16 cellular contexts compared by ENCODE assay signal in genomic region chrX:34875204-34875603, GRCh38.
DNase-seq lines count a peak whose midpoint lies in the region; ATAC-seq and TF ChIP-seq lines count a peak whose summit lies in the region.
"Had no signal": no experiment of that assay in that cellular context is flagged by ENCODE, and none has a peak within 500 bp of the region (broad histone marks: within the 10 kb centered on the region; RNA-seq: fewer than 3 reads in every experiment).

No MANE protein-coding gene starts in this region.

- H3K4me3 ChIP-seq in epithelial cell of proximal tubule (ENCODE audit: low read depth, low read length) = no peak overlapping the region
- H3K4me3 ChIP-seq: dorsolateral prefrontal cortex, mucosa of descending colon, right lobe of liver, upper lobe of right lung had no signal

- peak overlapping the region; percentile 60 for H3K27ac Mint-ChIP-seq in progenitor cell of endocrine pancreas
- H3K27ac Mint-ChIP-seq in stimulated activated naive CD8-positive, alpha-beta T cell treated with anti-CD3 and anti-CD28 coated beads, Interleukin-15, amount 100 ng/mL, for 72 hours = no peak overlapping the region
- H3K27ac Mint-ChIP-seq: activated CD4-positive, alpha-beta memory T cell treated with anti-CD3 and anti-CD28 coated beads for 36 hours; activated naive CD4-positive, alpha-beta T cell treated with anti-CD3 and anti-CD28 coated beads, Interleukin-2, amount 10 ng/mL, durations not matched to agents 7 days and 5 days had no signal

- peaks cover 2% of the 10 kb centered on the region for H3K36me3 Mint-ChIP-seq in progenitor cell of endocrine pancreas (ENCODE audit: insufficient read depth)
- H3K36me3 Mint-ChIP-seq: activated CD4-positive, alpha-beta memory T cell treated with anti-CD3 and anti-CD28 coated beads for 36 hours; activated naive CD4-positive, alpha-beta T cell treated with anti-CD3 and anti-CD28 coated beads, Interleukin-2, amount 10 ng/mL, durations not matched to agents 7 days and 5 days had no signal

- H3K9me3 Mint-ChIP-seq in progenitor cell of endocrine pancreas (ENCODE audit: low read depth) = peaks cover 7% of the 10 kb centered on the region
- peaks cover 4 to 6% of the 10 kb centered on the region in 2 donors for H3K9me3 Mint-ChIP-seq in stimulated activated naive CD8-positive, alpha-beta T cell treated with anti-CD3 and anti-CD28 coated beads, Interleukin-15, amount 100 ng/mL, for 72 hours
- H3K9me3 Mint-ChIP-seq: activated naive CD4-positive, alpha-beta T cell treated with anti-CD3 and anti-CD28 coated beads, Interleukin-2, amount 10 ng/mL, durations not matched to agents 7 days and 5 days had no signal

- ATAC-seq in GM19467 (IDR thresholded peaks at IDR 0.05; ENCODE audit: unreplicated experiment) = no peak
- no peak for ATAC-seq in stimulated activated naive CD8-positive, alpha-beta T cell treated with anti-CD3 and anti-CD28 coated beads, Interleukin-15, amount 100 ng/mL, for 72 hours
- ATAC-seq: mucosa of descending colon, right lobe of liver, upper lobe of right lung had no signal

- peak; percentile 52 for DNase-seq in DMS153 (lab: John Stamatoyannopoulos, UW)
- peak; percentile 66 for DNase-seq in NCI-H774 (lab: John Stamatoyannopoulos, UW)
- DNase-seq in epithelial cell of proximal tubule (ENCODE audit: low read depth) = peak; percentile 32
- no peak for DNase-seq in progenitor cell of endocrine pancreas (ENCODE audit: low spot score, unreplicated experiment)
- no peak for DNase-seq in NCI-H2196 treated with DMSO at 0.1 percent for 48 hours (lab: John Stamatoyannopoulos, UW; ENCODE audit: unreplicated experiment)
- no peak for DNase-seq in stimulated activated naive CD8-positive, alpha-beta T cell treated with anti-CD3 and anti-CD28 coated beads, Interleukin-15, amount 100 ng/mL, for 72 hours
- no peak for DNase-seq in SKM-1 (lab: John Stamatoyannopoulos, UW; ENCODE audit: unreplicated experiment)
- DNase-seq: activated CD4-positive, alpha-beta memory T cell treated with anti-CD3 and anti-CD28 coated beads for 36 hours; activated naive CD4-positive, alpha-beta T cell treated with anti-CD3 and anti-CD28 coated beads, Interleukin-2, amount 10 ng/mL, durations not matched to agents 7 days and 5 days; Caco-2; dorsolateral prefrontal cortex; mucosa of descending colon; NK-92 treated with Interleukin-12 subunit alpha and Interleukin-12 subunit beta, amount 100 ng/mL, for 24 hours; right lobe of liver; upper lobe of right lung had no signal

- H3K4me3 Mint-ChIP-seq in progenitor cell of endocrine pancreas (ENCODE audit: low read depth) = no peak overlapping the region
- H3K4me3 Mint-ChIP-seq in stimulated activated naive CD8-positive, alpha-beta T cell treated with anti-CD3 and anti-CD28 coated beads, Interleukin-15, amount 100 ng/mL, for 72 hours = no peak overlapping the region
- H3K4me3 Mint-ChIP-seq: activated CD4-positive, alpha-beta memory T cell treated with anti-CD3 and anti-CD28 coated beads for 36 hours; activated naive CD4-positive, alpha-beta T cell treated with anti-CD3 and anti-CD28 coated beads, Interleukin-2, amount 10 ng/mL, durations not matched to agents 7 days and 5 days had no signal

- TF ChIP-seq CTCF in epithelial cell of proximal tubule (conservative IDR thresholded peaks at IDR 0.05; ENCODE audit: low read depth, low read length) = no peak
- TF ChIP-seq CTCF in progenitor cell of endocrine pancreas (IDR thresholded peaks at IDR 0.05; ENCODE audit: unreplicated experiment) = no peak

- no peaks in the 10 kb centered on the region for H3K27me3 Mint-ChIP-seq in progenitor cell of endocrine pancreas
- H3K27me3 Mint-ChIP-seq in stimulated activated naive CD8-positive, alpha-beta T cell treated with anti-CD3 and anti-CD28 coated beads, Interleukin-15, amount 100 ng/mL, for 72 hours = no peaks in the 10 kb centered on the region
- H3K27me3 Mint-ChIP-seq: activated CD4-positive, alpha-beta memory T cell treated with anti-CD3 and anti-CD28 coated beads for 36 hours; activated naive CD4-positive, alpha-beta T cell treated with anti-CD3 and anti-CD28 coated beads, Interleukin-2, amount 10 ng/mL, durations not matched to agents 7 days and 5 days had no signal

- H3K4me1 Mint-ChIP-seq in progenitor cell of endocrine pancreas (ENCODE audit: low read depth) = peaks cover 3% of the 10 kb centered on the region
- no peaks in the 10 kb centered on the region for H3K4me1 Mint-ChIP-seq in stimulated activated naive CD8-positive, alpha-beta T cell treated with anti-CD3 and anti-CD28 coated beads, Interleukin-15, amount 100 ng/mL, for 72 hours
- H3K4me1 Mint-ChIP-seq: activated naive CD4-positive, alpha-beta T cell treated with anti-CD3 and anti-CD28 coated beads, Interleukin-2, amount 10 ng/mL, durations not matched to agents 7 days and 5 days had no signal

Comparison
In these comparisons a context has a peak if more than half of its experiments do, and no peak if none do; other contexts are left out.
1. DNase-seq: peak in DMS153 (single experiment), NCI-H774 (single experiment) and epithelial cell of proximal tubule (single experiment); none in progenitor cell of endocrine pancreas (single experiment), NCI-H2196 treated with DMSO at 0.1 percent for 48 hours (single experiment), stimulated activated naive CD8-positive, alpha-beta T cell treated with anti-CD3 and anti-CD28 coated beads, Interleukin-15, amount 100 ng/mL, for 72 hours (0 of 2) and SKM-1 (single experiment).